Comparison of ENCODE assay signal across 22 cellular contexts in the genomic region with DNA sequence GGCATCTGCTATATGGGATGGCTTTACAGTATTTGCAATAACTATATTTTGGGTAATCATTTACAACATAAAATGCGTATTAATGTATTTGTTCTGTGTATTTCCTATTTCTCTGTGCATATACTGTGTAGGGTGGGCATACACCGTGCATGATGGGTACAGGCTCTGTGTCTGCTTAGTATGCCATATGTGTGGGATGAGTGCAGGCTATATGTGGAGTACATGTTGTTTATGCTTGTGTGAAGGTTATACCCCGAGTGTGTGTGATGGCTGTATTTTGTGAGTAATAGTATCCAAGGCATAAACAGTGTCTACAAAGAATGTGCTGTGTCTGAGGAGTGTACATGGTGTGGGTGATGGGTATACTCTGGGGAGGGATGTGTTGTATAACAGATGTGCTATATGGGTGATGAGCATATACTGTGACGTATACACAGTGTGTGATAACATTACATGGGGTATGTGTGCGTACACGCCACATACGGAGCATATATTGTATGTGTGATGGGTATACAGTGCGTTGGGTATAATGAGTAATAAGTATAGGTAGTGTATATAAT.
"Had no signal": no experiment of that assay in that cellular context is flagged by ENCODE, and none has a peak within 500 bp of the region (broad histone marks: within the 10 kb centered on the region; RNA-seq: fewer than 3 reads in every experiment).

No MANE protein-coding gene starts in this region.

- FAIRE-seq: frontal cortex, TTC549 had no signal

- H3K9me3 Mint-ChIP-seq: activated B cell treated with CpG ODN at 0.5 μM for 24 hours; activated CD4-positive, alpha-beta T cell treated with anti-CD3 and anti-CD28 coated beads, Interleukin-2, amount 10 ng/mL, durations not matched to agents 24 days and 14 days; activated T-cell treated with anti-CD3 and anti-CD28 coated beads, Interleukin-2, amount 50 U/mL, for 4 hours; brain; central memory CD8-positive, alpha-beta T cell; effector memory CD8-positive, alpha-beta T cell; natural killer cell; stimulated activated naive B cell treated with anti-CD40 and anti-IgM and Interleukin-4, amounts not matched to agents 10 μg/mL and 1 μg/mL and 100 μg/mL, for 72 hours had no signal

- H3K27ac Mint-ChIP-seq: activated B cell treated with CpG ODN at 0.5 μM for 24 hours; activated CD4-positive, alpha-beta T cell treated with anti-CD3 and anti-CD28 coated beads, Interleukin-2, amount 10 ng/mL, durations not matched to agents 24 days and 14 days; activated naive CD8-positive, alpha-beta T cell; effector memory CD8-positive, alpha-beta T cell; stimulated activated naive B cell treated with anti-CD40 and anti-IgM and Interleukin-4, amounts not matched to agents 10 μg/mL and 1 μg/mL and 100 μg/mL, for 72 hours had no signal

- ATAC-seq: activated T-cell treated with anti-CD3 and anti-CD28 coated beads, Interleukin-2, amount 50 U/mL, for 4 hours; effector memory CD8-positive, alpha-beta T cell; heart left ventricle; left lung; mucosa of descending colon; natural killer cell; stimulated activated naive B cell treated with anti-CD40 and anti-IgM and Interleukin-4, amounts not matched to agents 10 μg/mL and 1 μg/mL and 100 μg/mL, for 72 hours had no signal

- H3K27me3 Mint-ChIP-seq: central memory CD8-positive, alpha-beta T cell; effector memory CD8-positive, alpha-beta T cell had no signal

- H3K36me3 ChIP-seq: heart left ventricle, left lung, neutrophil, tibial nerve had no signal

- H3K9me3 ChIP-seq: heart left ventricle, left lung, mucosa of descending colon, neutrophil, tibial nerve had no signal

- H3K4me3 Mint-ChIP-seq: activated B cell treated with CpG ODN at 0.5 μM for 24 hours; activated CD4-positive, alpha-beta T cell treated with anti-CD3 and anti-CD28 coated beads, Interleukin-2, amount 10 ng/mL, durations not matched to agents 24 days and 14 days; activated naive CD8-positive, alpha-beta T cell; activated T-cell treated with anti-CD3 and anti-CD28 coated beads, Interleukin-2, amount 50 U/mL, for 4 hours; brain; central memory CD8-positive, alpha-beta T cell; effector memory CD8-positive, alpha-beta T cell; natural killer cell; stimulated activated naive B cell treated with anti-CD40 and anti-IgM and Interleukin-4, amounts not matched to agents 10 μg/mL and 1 μg/mL and 100 μg/mL, for 72 hours had no signal

- DNase-seq: activated B cell treated with CpG ODN at 0.5 μM for 24 hours; activated CD4-positive, alpha-beta T cell treated with anti-CD3 and anti-CD28 coated beads, Interleukin-2, amount 10 ng/mL, durations not matched to agents 24 days and 14 days; activated gamma-delta T cell treated with Interleukin-2 at 50 U/mL for 16 hours; activated T-cell treated with anti-CD3 and anti-CD28 coated beads, Interleukin-2, amount 50 U/mL, for 4 hours; effector memory CD8-positive, alpha-beta T cell; left lung; mucosa of descending colon; natural killer cell; posterior cingulate gyrus; retina; stimulated activated CD4-positive, alpha-beta T cell treated with anti-CD3 and anti-CD28 coated beads, Interleukin-2, amount 100 ng/mL, for 48 hours; stimulated activated naive B cell treated with anti-CD40 and anti-IgM and Interleukin-4, amounts not matched to agents 10 μg/mL and 1 μg/mL and 100 μg/mL, for 72 hours; substantia nigra; SW 1271 had no signal

- H3K4me3 ChIP-seq: heart left ventricle, left lung, mucosa of descending colon, tibial nerve had no signal

- H3K27ac ChIP-seq: heart left ventricle, left lung, neutrophil, tibial nerve had no signal

- H3K36me3 Mint-ChIP-seq: activated naive CD8-positive, alpha-beta T cell; brain; natural killer cell; stimulated activated naive B cell treated with anti-CD40 and anti-IgM and Interleukin-4, amounts not matched to agents 10 μg/mL and 1 μg/mL and 100 μg/mL, for 72 hours had no signal
